ENCODE assay signal across 27 cellular contexts in genomic region chr18:7360606-7361170, GRCh38.
"Had no signal": no experiment of that assay in that cellular context is flagged by ENCODE, and none has a peak within 500 bp of the region (broad histone marks: within the 10 kb centered on the region; RNA-seq: fewer than 3 reads in every experiment).

No MANE protein-coding gene starts in this region.

- H3K27me3 ChIP-seq: brain microvascular endothelial cell, esophagus muscularis mucosa, foreskin keratinocyte, gastrocnemius medialis had no signal

- H3K36me3 ChIP-seq: brain microvascular endothelial cell, esophagus muscularis mucosa, gastrocnemius medialis, WERI-Rb-1 had no signal

- H3K9me3 ChIP-seq: esophagus muscularis mucosa, gastrocnemius medialis had no signal

- H3K4me1 ChIP-seq: foreskin keratinocyte, gastrocnemius medialis had no signal

- DNase-seq: activated B cell treated with CpG ODN at 0.5 μM for 24 hours; activated CD4-positive, alpha-beta T cell treated with anti-CD3 and anti-CD28 coated beads for 48 hours; activated CD4-positive, alpha-beta T cell treated with anti-CD3 and anti-CD28 coated beads, Interleukin-2, amount 50 U/mL, for 1 hour; activated CD4-positive, alpha-beta T cell treated with anti-CD3 and anti-CD28 coated beads, Interleukin-2, amount 50 U/mL, for 48 hours; activated CD8-positive, alpha-beta memory T cell treated with anti-CD3 and anti-CD28 coated beads for 24 hours; activated CD8-positive, alpha-beta T cell treated with anti-CD3 and anti-CD28 coated beads for 36 hours; activated effector memory CD4-positive, alpha-beta T cell treated with Interleukin-2 at 50 U/mL for 16 hours; activated naive CD4-positive, alpha-beta T cell; activated naive CD4-positive, alpha-beta T cell treated with anti-CD3 and anti-CD28 coated beads, Interleukin-2, amount 10 ng/mL, durations not matched to agents 7 days and 5 days; activated naive CD8-positive, alpha-beta T cell treated with anti-CD3 and anti-CD28 coated beads, Interleukin-2, amount 10 ng/mL, durations not matched to agents 7 days and 5 days; activated T-cell treated with anti-CD3 and anti-CD28 coated beads, Interleukin-2, amount 50 U/mL, for 4 hours; brain microvascular endothelial cell; dorsolateral prefrontal cortex; effector memory CD4-positive, alpha-beta T cell; endodermal cell; foreskin keratinocyte; gastrocnemius medialis; glutamatergic neuron; T-helper 1 cell; T-helper 17 cell; T1000; WERI-Rb-1 had no signal

- H3K27ac ChIP-seq: brain microvascular endothelial cell, coronary artery, dorsolateral prefrontal cortex, esophagus muscularis mucosa, foreskin keratinocyte, gastrocnemius medialis, WERI-Rb-1 had no signal

- ATAC-seq: activated CD4-positive, CD25-positive, alpha-beta regulatory T cell treated with anti-CD3 and anti-CD28 coated beads, Interleukin-2, amount 50 U/mL, for 24 hours; activated CD8-positive, alpha-beta T cell treated with anti-CD3 and anti-CD28 coated beads for 36 hours; activated naive CD4-positive, alpha-beta T cell treated with anti-CD3 and anti-CD28 coated beads, Interleukin-2, amount 50 U/mL, for 72 hours; activated T-cell treated with anti-CD3 and anti-CD28 coated beads, Interleukin-2, amount 50 U/mL, for 4 hours; activated T-helper 17 cell treated with anti-CD3 and anti-CD28 coated beads, Interleukin-2, amount 50 U/mL, for 72 hours; foreskin keratinocyte; gastrocnemius medialis; T-helper 17 cell had no signal

- H3K4me3 ChIP-seq: coronary artery, dorsolateral prefrontal cortex, esophagus muscularis mucosa, gastrocnemius medialis had no signal
